In genomic region chr17:36147601-36148000, GRCh38 we compare ENCODE assay signal across 17 cellular contexts. TPM values are rescaled to one million over a fixed set of nuclear protein-coding genes. Genes with fewer than 3 reads are reported as not detected.
DNase-seq lines count a peak whose midpoint lies in the region; ATAC-seq and TF ChIP-seq lines count a peak whose summit lies in the region.
"Had no signal": no experiment of that assay in that cellular context is flagged by ENCODE, and none has a peak within 500 bp of the region (broad histone marks: within the 10 kb centered on the region; RNA-seq: fewer than 3 reads in every experiment).

No MANE protein-coding gene starts in this region.

- peaks cover 4% of the 10 kb centered on the region; the same call in 2 of the 3 replicates for H3K4me1 Mint-ChIP-seq in GM23338
- H3K4me1 Mint-ChIP-seq in effector memory CD8-positive, alpha-beta T cell (ENCODE audit: low read depth in 2 of 2), result peaks cover 20 to 47% of the 10 kb centered on the region in 2 donors
- H3K4me1 Mint-ChIP-seq in natural killer cell treated with Interleukin-12 subunit alpha and Interleukin-12 subunit beta and Interleukin-15 and Interleukin-18, amount 100 ng/mL, for 72 hours (ENCODE audit: low read depth in 2 of 2), result peaks cover 51 to 62% of the 10 kb centered on the region in 2 donors
- H3K4me1 Mint-ChIP-seq in CD4-positive, alpha-beta T cell (ENCODE audit: low read depth), result no peaks in the 10 kb centered on the region

- H3K9me3 ChIP-seq in CD4-positive, alpha-beta T cell (ENCODE audit: control insufficient read depth, low read length), result no peaks in the 10 kb centered on the region
- H3K9me3 ChIP-seq: A549, BE2C had no signal

- H3K27ac ChIP-seq in GM23338 (ENCODE audit: low read depth), result no peak overlapping the region
- H3K27ac ChIP-seq in CD4-positive, alpha-beta T cell (ENCODE audit: low read depth, low read length), result no peak overlapping the region
- H3K27ac ChIP-seq: A549, C4-2B had no signal

- POLR2A ChIA-PET in CD4-positive, alpha-beta T cell (lab: Charles Lee), result no interaction called here

- no peak overlapping the region for H3K4me2 ChIP-seq in GM23338
- H3K4me2 ChIP-seq: A549 had no signal

- DNase-seq in GM23338 (ENCODE audit: low spot score) (no peak), NCI-H146 (lab: John Stamatoyannopoulos, UW) (no peak)
- no peak for DNase-seq in effector memory CD8-positive, alpha-beta T cell
- DNase-seq in natural killer cell treated with Interleukin-12 subunit alpha and Interleukin-12 subunit beta and Interleukin-15 and Interleukin-18, amount 100 ng/mL, for 72 hours (ENCODE audit: low spot score), result no peak
- DNase-seq in CD4-positive, alpha-beta T cell, result no peak
- DNase-seq: BE2C; CD8-positive, alpha-beta T cell; COR-L47; DMS153; DMS79 treated with DMSO at 0.1 percent for 48 hours; EL had no signal

- H3K4me3 Mint-ChIP-seq in GM23338, result no peak overlapping the region
- H3K4me3 Mint-ChIP-seq in effector memory CD8-positive, alpha-beta T cell, result peak overlapping the region; percentile 53 to 84
- peak overlapping the region; percentile 84 for H3K4me3 Mint-ChIP-seq in natural killer cell treated with Interleukin-12 subunit alpha and Interleukin-12 subunit beta and Interleukin-15 and Interleukin-18, amount 100 ng/mL, for 72 hours
- H3K4me3 Mint-ChIP-seq in CD4-positive, alpha-beta T cell, result no peak overlapping the region
- H3K4me3 Mint-ChIP-seq: CD8-positive, alpha-beta T cell had no signal

- H3K79me2 ChIP-seq in GM23338 (replicated peaks; ENCODE audit: insufficient read depth), result no peaks in the 10 kb centered on the region

- H3K4me3 ChIP-seq in GM12875 (ENCODE audit: low read depth, low read length), result peak overlapping the region; percentile 5
- H3K4me3 ChIP-seq in GM23338, result no peak overlapping the region
- H3K4me3 ChIP-seq: A549 had no signal

- no peak for ATAC-seq in GM23338
- ATAC-seq in effector memory CD8-positive, alpha-beta T cell (replicated peaks), result no peak
- no peak for ATAC-seq in natural killer cell treated with Interleukin-12 subunit alpha and Interleukin-12 subunit beta and Interleukin-15 and Interleukin-18, amount 100 ng/mL, for 72 hours
- ATAC-seq in CD4-positive, alpha-beta T cell (ENCODE audit: poor library complexity), result no peak
- ATAC-seq: A549; CD8-positive, alpha-beta T cell; HCT116 had no signal

- H3K9me2 ChIP-seq in GM23338 (ENCODE audit: insufficient read depth), result no peaks in the 10 kb centered on the region

- H3F3A ChIP-seq in GM23338 (replicated peaks; ENCODE audit: low read depth), result no peaks in the 10 kb centered on the region

- CTCF ChIA-PET in CD4-positive, alpha-beta T cell (lab: Charles Lee), result no interaction called here

- no peaks in the 10 kb centered on the region for H3K27me3 ChIP-seq in GM23338 (ENCODE audit: insufficient read depth)
- peaks cover 13% of the 10 kb centered on the region for H3K27me3 ChIP-seq in CD4-positive, alpha-beta T cell (ENCODE audit: control insufficient read depth, insufficient read depth, low read length)

- TF ChIP-seq CTCF in GM12875 (IDR thresholded peaks at IDR 0.05; ENCODE audit: borderline replicate concordance, insufficient read depth, low read depth, low read length) (no peak), GM23338 (conservative IDR thresholded peaks at IDR 0.05; ENCODE audit: low read depth in 2 of 2) (no peak)
- TF ChIP-seq CTCF in CD4-positive, alpha-beta T cell (IDR thresholded peaks at IDR 0.05), result no peak

- no peaks in the 10 kb centered on the region for H3K36me3 Mint-ChIP-seq in GM23338 (ENCODE audit: low read depth)
- no peaks in the 10 kb centered on the region for H3K36me3 Mint-ChIP-seq in effector memory CD8-positive, alpha-beta T cell (ENCODE audit: insufficient read depth)
- no peaks in the 10 kb centered on the region for H3K36me3 Mint-ChIP-seq in natural killer cell treated with Interleukin-12 subunit alpha and Interleukin-12 subunit beta and Interleukin-15 and Interleukin-18, amount 100 ng/mL, for 72 hours
- H3K36me3 Mint-ChIP-seq in CD4-positive, alpha-beta T cell (ENCODE audit: low read depth), result no peaks in the 10 kb centered on the region
- H3K36me3 Mint-ChIP-seq: CD8-positive, alpha-beta T cell had no signal

- no peaks in the 10 kb centered on the region for H3K36me3 ChIP-seq in GM23338 (ENCODE audit: insufficient read depth)
- H3K36me3 ChIP-seq: BE2C had no signal

- peak overlapping the region; percentile 18; the same call in 1 of the 2 replicates for H3K27ac Mint-ChIP-seq in GM23338
- peak overlapping the region; percentile 26 to 92 for H3K27ac Mint-ChIP-seq in effector memory CD8-positive, alpha-beta T cell
- peak overlapping the region; percentile 78 to 91 for H3K27ac Mint-ChIP-seq in natural killer cell treated with Interleukin-12 subunit alpha and Interleukin-12 subunit beta and Interleukin-15 and Interleukin-18, amount 100 ng/mL, for 72 hours
- no peak overlapping the region for H3K27ac Mint-ChIP-seq in CD4-positive, alpha-beta T cell
- H3K27ac Mint-ChIP-seq: CD8-positive, alpha-beta T cell had no signal

- H3K27me3 Mint-ChIP-seq in GM23338 (ENCODE audit: insufficient read depth, low read depth, poor library complexity), result no peaks in the 10 kb centered on the region
- no peaks in the 10 kb centered on the region for H3K27me3 Mint-ChIP-seq in effector memory CD8-positive, alpha-beta T cell
- no peaks in the 10 kb centered on the region for H3K27me3 Mint-ChIP-seq in natural killer cell treated with Interleukin-12 subunit alpha and Interleukin-12 subunit beta and Interleukin-15 and Interleukin-18, amount 100 ng/mL, for 72 hours
- H3K27me3 Mint-ChIP-seq in CD4-positive, alpha-beta T cell, result peaks cover 29% of the 10 kb centered on the region

- no peaks in the 10 kb centered on the region for H4K20me1 ChIP-seq in GM23338 (replicated peaks; ENCODE audit: insufficient read depth)

- intact Hi-C loops in CD4-positive, alpha-beta T cell (cut with DNase I, micrococcal nuclease), result loop anchor here (10.0 kb wide), 3 partner anchors 183 to 383 kb away; partner anchors contain the start of gene C17orf50 (in 1 of the 2)

- H3K9me3 Mint-ChIP-seq in GM23338, result no peaks in the 10 kb centered on the region
- no peaks in the 10 kb centered on the region for H3K9me3 Mint-ChIP-seq in effector memory CD8-positive, alpha-beta T cell
- no peaks in the 10 kb centered on the region for H3K9me3 Mint-ChIP-seq in natural killer cell treated with Interleukin-12 subunit alpha and Interleukin-12 subunit beta and Interleukin-15 and Interleukin-18, amount 100 ng/mL, for 72 hours
- H3K9me3 Mint-ChIP-seq in CD4-positive, alpha-beta T cell, result no peaks in the 10 kb centered on the region
- H3K9me3 Mint-ChIP-seq: CD8-positive, alpha-beta T cell had no signal

- H3K4me1 ChIP-seq in GM23338 (ENCODE audit: insufficient read depth), result no peaks in the 10 kb centered on the region
- H3K4me1 ChIP-seq: A549, BE2C had no signal

- no peak overlapping the region for H2AFZ ChIP-seq in GM23338

TF ChIP-seq in GM23338, 12 proteins besides CTCF, POLR2A, EP300 and RAD21:
- TF ChIP-seq NANOG (IDR thresholded peaks at IDR 0.05; ENCODE audit: borderline replicate concordance) (no peak), ZNF114 (CRISPR knock-in tag; IDR thresholded peaks at IDR 0.05) (no peak), EZH2phosphoT487 (IDR thresholded peaks at IDR 0.05; ENCODE audit: unreplicated experiment) (no peak), STAT1 (IDR thresholded peaks at IDR 0.05; ENCODE audit: unreplicated experiment) (no peak)
- TF ChIP-seq, protein P1, sequence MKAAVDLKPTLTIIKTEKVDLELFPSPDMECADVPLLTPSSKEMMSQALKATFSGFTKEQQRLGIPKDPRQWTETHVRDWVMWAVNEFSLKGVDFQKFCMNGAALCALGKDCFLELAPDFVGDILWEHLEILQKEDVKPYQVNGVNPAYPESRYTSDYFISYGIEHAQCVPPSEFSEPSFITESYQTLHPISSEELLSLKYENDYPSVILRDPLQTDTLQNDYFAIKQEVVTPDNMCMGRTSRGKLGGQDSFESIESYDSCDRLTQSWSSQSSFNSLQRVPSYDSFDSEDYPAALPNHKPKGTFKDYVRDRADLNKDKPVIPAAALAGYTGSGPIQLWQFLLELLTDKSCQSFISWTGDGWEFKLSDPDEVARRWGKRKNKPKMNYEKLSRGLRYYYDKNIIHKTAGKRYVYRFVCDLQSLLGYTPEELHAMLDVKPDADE (IDR thresholded peaks at IDR 0.05), result no peak

RNA-seq across cellular contexts. Expression of gene TBC1D3B, which starts 28.8 kb away (rescaled TPM):
- total RNA-seq in GM23338 (2014; rRNA removed; shearing (Covaris generic)), result 0.54 and 1.3 TPM in 2 replicates
- 0.80 and 0.95 TPM in 2 replicates for polyA plus RNA-seq in GM23338 (2016; fragmentation: Nextera tagmentation; extraction: Ambion mirVana)
- total RNA-seq in natural killer cell treated with Interleukin-12 subunit alpha and Interleukin-12 subunit beta and Interleukin-15 and Interleukin-18, amount 100 ng/mL, for 72 hours, result 10 to 100 TPM in 1 of 2 donors, 1 to 10 TPM in 1; 9.2 to 10.7 TPM
- total RNA-seq in CD4-positive, alpha-beta T cell, result 1 to 10 TPM; 1.5 to 1.6 TPM

RNA-seq across cellular contexts. Expression of gene CCL4, which starts 44.0 kb away (rescaled TPM):
- total RNA-seq in GM23338 (2014; rRNA removed; shearing (Covaris generic)), result not detected in 2 replicates
- not detected in 2 replicates for polyA plus RNA-seq in GM23338 (2016; fragmentation: Nextera tagmentation; extraction: Ambion mirVana)
- 100 to 1,000 TPM; 379 to 582 TPM for total RNA-seq in natural killer cell treated with Interleukin-12 subunit alpha and Interleukin-12 subunit beta and Interleukin-15 and Interleukin-18, amount 100 ng/mL, for 72 hours
- 1 to 10 TPM; 1.5 to 2.1 TPM for total RNA-seq in CD4-positive, alpha-beta T cell
- total RNA-seq: H4 had no signal
- polyA plus RNA-seq: A549, AG04450 had no signal

RNA-seq across cellular contexts. Expression of gene CCL3L1, which starts 49.0 kb away (rescaled TPM):
- total RNA-seq in GM23338 (2014; rRNA removed; shearing (Covaris generic)), result not detected in 2 replicates
- polyA plus RNA-seq in GM23338 (2016; fragmentation: Nextera tagmentation; extraction: Ambion mirVana), result 0.59 and 0.70 TPM in 2 replicates
- total RNA-seq in natural killer cell treated with Interleukin-12 subunit alpha and Interleukin-12 subunit beta and Interleukin-15 and Interleukin-18, amount 100 ng/mL, for 72 hours, result 10 to 100 TPM; 59.6 to 82.1 TPM
- under 1 TPM in 1 of 2 experiments, not detected in 1; 0.17 TPM for total RNA-seq in CD4-positive, alpha-beta T cell
- total RNA-seq: H4 had no signal
- polyA plus RNA-seq: A549, AG04450 had no signal

RNA-seq across cellular contexts. Expression of gene CCL3, which starts 57.7 kb away (rescaled TPM):
- total RNA-seq in GM23338 (2014; rRNA removed; shearing (Covaris generic)), result not detected in 2 replicates
- 0.40 TPM in 1 of 2 replicates, not detected in the other for polyA plus RNA-seq in GM23338 (2016; fragmentation: Nextera tagmentation; extraction: Ambion mirVana)
- 1,000 to 10,000 TPM; 2,440 to 2,619 TPM for total RNA-seq in natural killer cell treated with Interleukin-12 subunit alpha and Interleukin-12 subunit beta and Interleukin-15 and Interleukin-18, amount 100 ng/mL, for 72 hours
- 1 to 10 TPM in 1 of 2 experiments, under 1 TPM in 1; 0.78 to 1.0 TPM for total RNA-seq in CD4-positive, alpha-beta T cell
- total RNA-seq: H4 had no signal
- polyA plus RNA-seq: A549, AG04450 had no signal

Comparison
In these comparisons a context has a peak if more than half of its experiments do, and no peak if none do; other contexts are left out.
1. H3K4me3 Mint-ChIP-seq: peak in effector memory CD8-positive, alpha-beta T cell (2 of 2) and natural killer cell treated with Interleukin-12 subunit alpha and Interleukin-12 subunit beta and Interleukin-15 and Interleukin-18, amount 100 ng/mL, for 72 hours (single experiment); none in GM23338 (single experiment) and CD4-positive, alpha-beta T cell (single experiment).
2. RNA of gene CCL4, which starts 44.0 kb away (total RNA-seq): 379 to 582 TPM in natural killer cell treated with Interleukin-12 subunit alpha and Interleukin-12 subunit beta and Interleukin-15 and Interleukin-18, amount 100 ng/mL, for 72 hours; 1.5 to 2.1 TPM in CD4-positive, alpha-beta T cell and not detected in GM23338; every median in the first group is over 100 times any median in the second.
3. RNA of gene CCL3L1, which starts 49.0 kb away (total RNA-seq): 59.6 to 82.1 TPM in natural killer cell treated with Interleukin-12 subunit alpha and Interleukin-12 subunit beta and Interleukin-15 and Interleukin-18, amount 100 ng/mL, for 72 hours; 0.17 TPM in CD4-positive, alpha-beta T cell and not detected in GM23338; every median in the first group is over 10 times any median in the second.